In genomic region chr17:74961657-74962360, GRCh38 we compare ENCODE assay signal across 8 cellular contexts. TPM values are rescaled to one million over a fixed set of nuclear protein-coding genes. Genes with fewer than 3 reads are reported as not detected.
DNase-seq lines count a peak whose midpoint lies in the region; ATAC-seq and TF ChIP-seq lines count a peak whose summit lies in the region.

No MANE protein-coding gene starts in this region.

- no CpG with 5 or more reads among the region's 23 CpGs for WGBS in trophoblast cell (ENCODE audit: extremely low coverage, insufficient coverage, insufficient read length)
- WGBS in transverse colon (ENCODE audit: low coverage in 1 of 2), 2 donors: 42% methylated on average over 22 of the region's 23 CpGs; no CpG with 5 or more reads in 1 of the 2 donors

- no peak overlapping the region for H2AFZ ChIP-seq in trophoblast cell (ENCODE audit: insufficient read depth, low read length, poor library complexity)

- H2BK5ac ChIP-seq in trophoblast cell (ENCODE audit: low read depth, low read length, poor library complexity): no peak overlapping the region

- peaks cover 0 to 1% of the 10 kb centered on the region in 2 experiments for H3K4me1 ChIP-seq in trophoblast cell (ENCODE audit: control insufficient read depth in 1 of 2, insufficient read depth in 2 of 2, low read length in 2 of 2)
- H3K4me1 ChIP-seq in transverse colon: peaks cover 0 to 5% (median 2%) of the 10 kb centered on the region in 4 donors

- no peak overlapping the region for H2BK120ac ChIP-seq in trophoblast cell (ENCODE audit: insufficient read depth, low read length, poor library complexity)

- ATAC-seq in GM18498 (IDR thresholded peaks at IDR 0.05; ENCODE audit: unreplicated experiment): no peak

- no peak overlapping the region for H3K4ac ChIP-seq in trophoblast cell (ENCODE audit: low read depth, low read length)

- peak; percentile 35 for DNase-seq in GF-D8 (lab: John Stamatoyannopoulos, UW)
- peak; percentile 68 for DNase-seq in NCI-H1092 treated with DMSO at 0.1 percent for 48 hours (lab: John Stamatoyannopoulos, UW)
- peak; percentile 59 for DNase-seq in SKM-1 (lab: John Stamatoyannopoulos, UW; ENCODE audit: unreplicated experiment)
- peak; percentile 82 for DNase-seq in activated naive CD4-positive, alpha-beta T cell treated with anti-CD3 and anti-CD28 coated beads, Interleukin-2, amount 50 U/mL, for 16 hours
- peak; percentile 90 for DNase-seq in glomerular visceral epithelial cell (ENCODE audit: extremely low spot score)
- DNase-seq in trophoblast cell: peak; percentile 72 to 96
- peak; percentile 93 for DNase-seq in transverse colon

- H3K36me3 ChIP-seq in trophoblast cell (ENCODE audit: control insufficient read depth in 1 of 2, insufficient read depth in 2 of 2, low read length in 2 of 2) (no peaks in the 10 kb centered on the region), transverse colon (no peaks in the 10 kb centered on the region)

- H3K9ac ChIP-seq in trophoblast cell (ENCODE audit: low read length): no peak overlapping the region

- H4K12ac ChIP-seq in trophoblast cell (ENCODE audit: low read depth, low read length): no peak overlapping the region

- H2BK12ac ChIP-seq in trophoblast cell (ENCODE audit: low read length): no peak overlapping the region

- TF ChIP-seq EP300 in transverse colon (IDR thresholded peaks at IDR 0.05; ENCODE audit: low read depth): no peak

- H4K8ac ChIP-seq in trophoblast cell (ENCODE audit: low read depth, low read length): no peak overlapping the region

- in situ Hi-C loops in transverse colon (cut with MboI; ENCODE audit: low pct_ligation_motif_present in 1 of 4, low pct_unique_long_range_greater_than_20kb in 1 of 4, low sequenced_read_pairs in 3 of 4): loop anchor here in 1 of 4 donors (25.0 kb wide), 1 partner anchor 225 kb away; the partner anchor contains the start of gene SUMO2

- no peaks in the 10 kb centered on the region for H3K79me1 ChIP-seq in trophoblast cell (ENCODE audit: low read length)

- H3K9me3 ChIP-seq in trophoblast cell (ENCODE audit: insufficient read depth, low read depth, low read length): peaks cover 4% of the 10 kb centered on the region
- no peaks in the 10 kb centered on the region for H3K9me3 ChIP-seq in transverse colon

- H3K27me3 ChIP-seq in trophoblast cell (ENCODE audit: insufficient read depth, low read length) (no peaks in the 10 kb centered on the region), transverse colon (no peaks in the 10 kb centered on the region)

- intact Hi-C loops in transverse colon (cut with DNase I; ENCODE audit: low total_unique reads): loop anchor here (10.0 kb wide), 1 partner anchor 53 kb away; the partner anchor contains the start of gene MRPL58

- H3K79me2 ChIP-seq in trophoblast cell (ENCODE audit: control insufficient read depth, insufficient read depth, low read length, poor library complexity): no peaks in the 10 kb centered on the region

- H3K18ac ChIP-seq in trophoblast cell (ENCODE audit: low read length): no peak overlapping the region

- H2AK5ac ChIP-seq in trophoblast cell (ENCODE audit: low read length): peak overlapping the region; percentile 44

- H3K4me2 ChIP-seq in trophoblast cell (ENCODE audit: low read length): no peak overlapping the region

- no peak for TF ChIP-seq POLR2A in transverse colon (IDR thresholded peaks at IDR 0.05)

- peak; percentile 75 to 87 (median 81) for TF ChIP-seq CTCF in transverse colon (IDR thresholded peaks at IDR 0.05)

- no peak overlapping the region for H3K27ac ChIP-seq in trophoblast cell (ENCODE audit: low read depth, low read length)
- no peak overlapping the region for H3K27ac ChIP-seq in transverse colon

- H3K4me3 ChIP-seq in trophoblast cell (ENCODE audit: low read depth, low read length) (no peak overlapping the region), transverse colon (no peak overlapping the region)

- no peak overlapping the region for H4K91ac ChIP-seq in trophoblast cell (ENCODE audit: low read depth, low read length)

- H3K23ac ChIP-seq in trophoblast cell (ENCODE audit: low read length): no peak overlapping the region

- H3K14ac ChIP-seq in trophoblast cell (ENCODE audit: low read length): no peak overlapping the region

RNA-seq across cellular contexts. Expression of gene HID1, which starts 10.8 kb away (rescaled TPM):
- 22.3 and 23.4 TPM in 2 replicates for polyA plus RNA-seq in trophoblast cell (2013)
- 100 to 1,000 TPM in 1 of 4 donors, 10 to 100 TPM in 3; 30.2 to 221 (median 50.7) TPM for total RNA-seq in transverse colon

RNA-seq across cellular contexts. Expression of gene CDR2L, which starts 25.6 kb away (rescaled TPM):
- 12.8 and 13.2 TPM in 2 replicates for polyA plus RNA-seq in trophoblast cell (2013)
- total RNA-seq in transverse colon: 1 to 10 TPM; 2.0 to 5.6 (median 3.6) TPM

RNA-seq across cellular contexts. Expression of gene OTOP3, which starts 26.1 kb away (rescaled TPM):
- polyA plus RNA-seq in trophoblast cell (2013): not detected in 2 replicates
- total RNA-seq in transverse colon: 1 to 10 TPM in 2 of 4 donors, not detected in 2; 1.6 to 3.8 TPM

RNA-seq across cellular contexts. Expression of gene OTOP2, which starts 37.7 kb away (rescaled TPM):
- not detected in 2 replicates for polyA plus RNA-seq in trophoblast cell (2013)
- 10 to 100 TPM in 3 of 4 donors, 1 to 10 TPM in 1; 3.4 to 99.1 (median 62.6) TPM for total RNA-seq in transverse colon

RNA-seq across cellular contexts. Expression of gene USH1G, which starts 38.8 kb away (rescaled TPM):
- polyA plus RNA-seq in trophoblast cell (2013): 0.04 and 0.05 TPM in 2 replicates
- under 1 TPM in 2 of 4 donors, not detected in 2; 0.27 to 0.32 TPM for total RNA-seq in transverse colon

Comparison
In these comparisons a context has a peak if more than half of its experiments do, and no peak if none do; other contexts are left out.
1. DNase-seq: peak in every context shown above with its lines; median percentile 93 in transverse colon; 90 in glomerular visceral epithelial cell; 84 in trophoblast cell; 82 in activated naive CD4-positive, alpha-beta T cell treated with anti-CD3 and anti-CD28 coated beads, Interleukin-2, amount 50 U/mL, for 16 hours; 68 in NCI-H1092 treated with DMSO at 0.1 percent for 48 hours; 59 in SKM-1; 35 in GF-D8.